In the genomic region with DNA sequence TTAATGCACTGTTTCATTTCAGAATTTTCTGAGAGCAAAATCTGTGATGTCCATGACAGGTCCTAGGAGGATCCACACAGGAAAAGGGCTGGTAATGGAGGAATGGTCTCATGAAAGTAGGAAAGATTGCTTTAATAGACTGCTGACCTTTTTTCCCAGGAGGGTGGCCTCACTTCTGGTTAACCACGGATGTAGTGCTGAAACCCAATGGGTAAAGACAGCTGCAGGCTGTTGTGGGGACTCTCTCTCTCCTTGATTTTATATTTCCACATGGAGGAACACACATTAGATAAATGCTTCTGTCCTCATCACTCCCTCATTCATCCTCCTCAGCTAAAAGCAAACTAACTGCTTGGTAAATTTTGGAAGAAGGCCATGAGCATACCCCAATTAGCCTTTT, we compare ENCODE assay signal across 21 cellular contexts. TPM values are rescaled to one million over a fixed set of nuclear protein-coding genes. Genes with fewer than 3 reads are reported as not detected.
A peak's percentile ranks its signal among the peaks of the same experiment; 100 is the strongest.
DNase-seq lines count a peak whose midpoint lies in the region; ATAC-seq and TF ChIP-seq lines count a peak whose summit lies in the region.
"Had no signal": no experiment of that assay in that cellular context is flagged by ENCODE, and none has a peak within 500 bp of the region (broad histone marks: within the 10 kb centered on the region; RNA-seq: fewer than 3 reads in every experiment).

No MANE protein-coding gene starts in this region.

- intact Hi-C loops in head of caudate nucleus (cut with DNase I) = no loop called here

- no peaks in the 10 kb centered on the region for H3K4me1 ChIP-seq in GM23338 (ENCODE audit: insufficient read depth)
- H3K4me1 ChIP-seq: body of pancreas, right atrium auricular region, upper lobe of right lung had no signal

- H3K9me3 Mint-ChIP-seq in T-helper 2 cell treated with Interferon-gamma antibody and Interleukin-4, amounts not matched to agents 5 μg/mL and 100 μg/mL, for 36 hours = peaks cover 20% of the 10 kb centered on the region
- H3K9me3 Mint-ChIP-seq in GM23338 = no peaks in the 10 kb centered on the region; the same call in 2 of the 3 replicates
- H3K9me3 Mint-ChIP-seq in activated CD8-positive, alpha-beta T cell treated with anti-CD3 and anti-CD28 coated beads, Interleukin-2, amount 10 ng/mL, durations not matched to agents 7 days and 5 days (ENCODE audit: insufficient read depth) = peaks cover 11% of the 10 kb centered on the region
- peaks cover 6% of the 10 kb centered on the region for H3K9me3 Mint-ChIP-seq in natural killer cell treated with Interleukin-12 subunit alpha and Interleukin-12 subunit beta and Interleukin-15 and Interleukin-18, amount 100 ng/mL, for 72 hours

- H3K36me3 ChIP-seq in GM23338 (ENCODE audit: insufficient read depth) = no peaks in the 10 kb centered on the region
- H3K36me3 ChIP-seq: right atrium auricular region, stomach, upper lobe of right lung had no signal

- H3K27me3 ChIP-seq in GM23338 (ENCODE audit: insufficient read depth) = no peaks in the 10 kb centered on the region
- H3K27me3 ChIP-seq: body of pancreas, right atrium auricular region, stomach, upper lobe of right lung had no signal

- no peaks in the 10 kb centered on the region for H3K79me2 ChIP-seq in GM23338 (replicated peaks; ENCODE audit: insufficient read depth)

- no peak overlapping the region for H3K4me3 ChIP-seq in GM23338
- H3K4me3 ChIP-seq: body of pancreas, coronary artery, right atrium auricular region, stomach, upper lobe of right lung had no signal

- H3K4me1 Mint-ChIP-seq in T-helper 2 cell treated with Interferon-gamma antibody and Interleukin-4, amounts not matched to agents 5 μg/mL and 100 μg/mL, for 36 hours (ENCODE audit: low read depth) = peaks cover 51% of the 10 kb centered on the region
- peaks cover 9% of the 10 kb centered on the region; the same call in 1 of the 3 replicates for H3K4me1 Mint-ChIP-seq in GM23338
- peaks cover 66% of the 10 kb centered on the region for H3K4me1 Mint-ChIP-seq in activated CD8-positive, alpha-beta T cell treated with anti-CD3 and anti-CD28 coated beads, Interleukin-2, amount 10 ng/mL, durations not matched to agents 7 days and 5 days (ENCODE audit: low read depth)
- peaks cover 56 to 68% of the 10 kb centered on the region in 2 donors for H3K4me1 Mint-ChIP-seq in natural killer cell treated with Interleukin-12 subunit alpha and Interleukin-12 subunit beta and Interleukin-15 and Interleukin-18, amount 100 ng/mL, for 72 hours (ENCODE audit: low read depth in 2 of 2)

- TF ChIP-seq CTCF in GM23338 (conservative IDR thresholded peaks at IDR 0.05; ENCODE audit: low read depth in 2 of 2) = no peak

- no peak overlapping the region for H3K27ac ChIP-seq in GM23338 (ENCODE audit: low read depth)
- H3K27ac ChIP-seq: body of pancreas, coronary artery, right atrium auricular region, stomach, upper lobe of right lung had no signal

- peak overlapping the region; percentile 32 for H3K27ac Mint-ChIP-seq in T-helper 2 cell treated with Interferon-gamma antibody and Interleukin-4, amounts not matched to agents 5 μg/mL and 100 μg/mL, for 36 hours
- H3K27ac Mint-ChIP-seq in GM23338 = no peak overlapping the region
- peak overlapping the region; percentile 6 for H3K27ac Mint-ChIP-seq in activated CD8-positive, alpha-beta T cell treated with anti-CD3 and anti-CD28 coated beads, Interleukin-2, amount 10 ng/mL, durations not matched to agents 7 days and 5 days
- peak overlapping the region; percentile 45 to 73 for H3K27ac Mint-ChIP-seq in natural killer cell treated with Interleukin-12 subunit alpha and Interleukin-12 subunit beta and Interleukin-15 and Interleukin-18, amount 100 ng/mL, for 72 hours
- H3K27ac Mint-ChIP-seq: WTC11 had no signal

- H3K9me2 ChIP-seq in GM23338 (ENCODE audit: insufficient read depth) = peaks cover 18% of the 10 kb centered on the region; the same call in 1 of the 2 replicates

- peak overlapping the region; percentile 10 for H3K4me3 Mint-ChIP-seq in T-helper 2 cell treated with Interferon-gamma antibody and Interleukin-4, amounts not matched to agents 5 μg/mL and 100 μg/mL, for 36 hours
- H3K4me3 Mint-ChIP-seq in GM23338 = no peak overlapping the region
- no peak overlapping the region for H3K4me3 Mint-ChIP-seq in activated CD8-positive, alpha-beta T cell treated with anti-CD3 and anti-CD28 coated beads, Interleukin-2, amount 10 ng/mL, durations not matched to agents 7 days and 5 days
- H3K4me3 Mint-ChIP-seq in natural killer cell treated with Interleukin-12 subunit alpha and Interleukin-12 subunit beta and Interleukin-15 and Interleukin-18, amount 100 ng/mL, for 72 hours = peak overlapping the region; percentile 56
- H3K4me3 Mint-ChIP-seq: WTC11 had no signal

- CTCF ChIA-PET in activated CD8-positive, alpha-beta T cell treated with anti-CD3 and anti-CD28 coated beads, Interleukin-2, amount 10 ng/mL, durations not matched to agents 7 days and 5 days (lab: Charles Lee) = interaction anchor here (2.1 kb wide), 1 partner anchor 26 kb away, joined by 9 read pairs; no protein-coding TSS in a partner anchor

- H4K20me1 ChIP-seq in GM23338 (replicated peaks; ENCODE audit: insufficient read depth) = no peaks in the 10 kb centered on the region

- no peak overlapping the region for H3K4me2 ChIP-seq in GM23338

- H2AFZ ChIP-seq in GM23338 = 0 out of 2 replicates have a peak overlapping the region, but pooled peaks have one; percentile 25

- no peak for DNase-seq in T-helper 2 cell treated with Interferon-gamma antibody and Interleukin-4, amounts not matched to agents 5 μg/mL and 100 μg/mL, for 36 hours (ENCODE audit: low spot score)
- DNase-seq in T-helper 2 cell (no peak), GM23338 (ENCODE audit: low spot score) (no peak), head of caudate nucleus (no peak), hippocampal formation (lab: John Stamatoyannopoulos, UW) (no peak)
- DNase-seq in activated CD8-positive, alpha-beta T cell treated with anti-CD3 and anti-CD28 coated beads, Interleukin-2, amount 10 ng/mL, durations not matched to agents 7 days and 5 days = no peak
- DNase-seq in natural killer cell treated with Interleukin-12 subunit alpha and Interleukin-12 subunit beta and Interleukin-15 and Interleukin-18, amount 100 ng/mL, for 72 hours (ENCODE audit: low spot score) = no peak
- no peak for DNase-seq in stimulated activated CD4-positive, alpha-beta T cell treated with anti-CD3 and anti-CD28 coated beads, Interleukin-4, amount 100 ng/mL, for 1 hour
- DNase-seq: activated gamma-delta T cell treated with Interleukin-2 at 50 U/mL for 16 hours; body of pancreas; DMS79; hypothalamus; Kasumi-1; NCI-H1436; NCI-H2227 treated with DMSO at 0.1 percent for 48 hours; stimulated activated CD4-positive, alpha-beta T cell treated with anti-CD3 and anti-CD28 coated beads, Interleukin-15, amount 100 ng/mL, for 24 hours; stomach; upper lobe of right lung had no signal

- POLR2A ChIA-PET in activated CD8-positive, alpha-beta T cell treated with anti-CD3 and anti-CD28 coated beads, Interleukin-2, amount 10 ng/mL, durations not matched to agents 7 days and 5 days (lab: Charles Lee) = interaction anchor here (0.6 to 1.5 kb wide), 2 partner anchors 23 to 69 kb away, joined by 3 to 4 read pairs; partner anchors contain the start of gene RIPOR2

- peaks cover 39% of the 10 kb centered on the region for H3K36me3 Mint-ChIP-seq in T-helper 2 cell treated with Interferon-gamma antibody and Interleukin-4, amounts not matched to agents 5 μg/mL and 100 μg/mL, for 36 hours (ENCODE audit: low read depth)
- no peaks in the 10 kb centered on the region for H3K36me3 Mint-ChIP-seq in GM23338 (ENCODE audit: low read depth)
- H3K36me3 Mint-ChIP-seq in activated CD8-positive, alpha-beta T cell treated with anti-CD3 and anti-CD28 coated beads, Interleukin-2, amount 10 ng/mL, durations not matched to agents 7 days and 5 days (ENCODE audit: low read depth) = peaks cover 48% of the 10 kb centered on the region
- no peaks in the 10 kb centered on the region for H3K36me3 Mint-ChIP-seq in natural killer cell treated with Interleukin-12 subunit alpha and Interleukin-12 subunit beta and Interleukin-15 and Interleukin-18, amount 100 ng/mL, for 72 hours

- ATAC-seq in GM23338 = no peak
- ATAC-seq in activated CD8-positive, alpha-beta T cell treated with anti-CD3 and anti-CD28 coated beads, Interleukin-2, amount 10 ng/mL, durations not matched to agents 7 days and 5 days = peak; percentile 45
- ATAC-seq in natural killer cell treated with Interleukin-12 subunit alpha and Interleukin-12 subunit beta and Interleukin-15 and Interleukin-18, amount 100 ng/mL, for 72 hours = peak; percentile 52 to 65
- ATAC-seq: body of pancreas, upper lobe of right lung, WTC11 had no signal

- no peaks in the 10 kb centered on the region for H3F3A ChIP-seq in GM23338 (replicated peaks; ENCODE audit: low read depth)

- H3K27me3 Mint-ChIP-seq in T-helper 2 cell treated with Interferon-gamma antibody and Interleukin-4, amounts not matched to agents 5 μg/mL and 100 μg/mL, for 36 hours (ENCODE audit: low read depth) = no peaks in the 10 kb centered on the region
- no peaks in the 10 kb centered on the region for H3K27me3 Mint-ChIP-seq in GM23338 (ENCODE audit: insufficient read depth, low read depth, poor library complexity)
- no peaks in the 10 kb centered on the region for H3K27me3 Mint-ChIP-seq in activated CD8-positive, alpha-beta T cell treated with anti-CD3 and anti-CD28 coated beads, Interleukin-2, amount 10 ng/mL, durations not matched to agents 7 days and 5 days (ENCODE audit: low read depth)
- H3K27me3 Mint-ChIP-seq in natural killer cell treated with Interleukin-12 subunit alpha and Interleukin-12 subunit beta and Interleukin-15 and Interleukin-18, amount 100 ng/mL, for 72 hours = no peaks in the 10 kb centered on the region

TF ChIP-seq in GM23338, 12 proteins besides CTCF, POLR2A, EP300 and RAD21 (continues in another document):
- TF ChIP-seq, protein P1, sequence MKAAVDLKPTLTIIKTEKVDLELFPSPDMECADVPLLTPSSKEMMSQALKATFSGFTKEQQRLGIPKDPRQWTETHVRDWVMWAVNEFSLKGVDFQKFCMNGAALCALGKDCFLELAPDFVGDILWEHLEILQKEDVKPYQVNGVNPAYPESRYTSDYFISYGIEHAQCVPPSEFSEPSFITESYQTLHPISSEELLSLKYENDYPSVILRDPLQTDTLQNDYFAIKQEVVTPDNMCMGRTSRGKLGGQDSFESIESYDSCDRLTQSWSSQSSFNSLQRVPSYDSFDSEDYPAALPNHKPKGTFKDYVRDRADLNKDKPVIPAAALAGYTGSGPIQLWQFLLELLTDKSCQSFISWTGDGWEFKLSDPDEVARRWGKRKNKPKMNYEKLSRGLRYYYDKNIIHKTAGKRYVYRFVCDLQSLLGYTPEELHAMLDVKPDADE (IDR thresholded peaks at IDR 0.05) = no peak
- TF ChIP-seq POLR2AphosphoS5 (IDR thresholded peaks at IDR 0.05; ENCODE audit: low read depth) (no peak), NANOG (IDR thresholded peaks at IDR 0.05; ENCODE audit: borderline replicate concordance) (no peak), STAT1 (IDR thresholded peaks at IDR 0.05; ENCODE audit: unreplicated experiment) (no peak)

RNA-seq across cellular contexts. Expression of gene RIPOR2, which starts 23.6 kb away (rescaled TPM):
- 22.5 TPM in 2 replicates for total RNA-seq in GM23338 (2014; rRNA removed; shearing (Covaris generic))
- 8.8 and 9.5 TPM in 2 replicates for polyA plus RNA-seq in GM23338 (2016; fragmentation: Nextera tagmentation; extraction: Ambion mirVana)
- 100 to 1,000 TPM; 154 to 156 TPM for total RNA-seq in activated CD8-positive, alpha-beta T cell treated with anti-CD3 and anti-CD28 coated beads, Interleukin-2, amount 10 ng/mL, durations not matched to agents 7 days and 5 days
- 10 to 100 TPM; 58.7 to 88.4 TPM for total RNA-seq in natural killer cell treated with Interleukin-12 subunit alpha and Interleukin-12 subunit beta and Interleukin-15 and Interleukin-18, amount 100 ng/mL, for 72 hours

Comparison
In these comparisons a context has a peak if more than half of its experiments do, and no peak if none do; other contexts are left out.
1. H3K4me3 Mint-ChIP-seq: peak in T-helper 2 cell treated with Interferon-gamma antibody and Interleukin-4, amounts not matched to agents 5 μg/mL and 100 μg/mL, for 36 hours (single experiment) and natural killer cell treated with Interleukin-12 subunit alpha and Interleukin-12 subunit beta and Interleukin-15 and Interleukin-18, amount 100 ng/mL, for 72 hours (single experiment); none in GM23338 (single experiment) and activated CD8-positive, alpha-beta T cell treated with anti-CD3 and anti-CD28 coated beads, Interleukin-2, amount 10 ng/mL, durations not matched to agents 7 days and 5 days (single experiment).